10 cellular contexts compared by ENCODE assay signal in genomic region chr15:62895905-62896316, GRCh38.
DNase-seq lines count a peak whose midpoint lies in the region; ATAC-seq and TF ChIP-seq lines count a peak whose summit lies in the region.
"Had no signal": no experiment of that assay in that cellular context is flagged by ENCODE, and none has a peak within 500 bp of the region (broad histone marks: within the 10 kb centered on the region; RNA-seq: fewer than 3 reads in every experiment).

No MANE protein-coding gene starts in this region.

- WGBS in mesendoderm (ENCODE audit: extremely low coverage, insufficient coverage, low lambda C conversion rate): no CpG with 5 or more reads among the region's 1 CpG

- TF ChIP-seq CTCF in colonic mucosa (IDR thresholded peaks at IDR 0.05): no peak

- H3K4ac ChIP-seq in mesendoderm (ENCODE audit: low read depth, low read length): peak overlapping the region; percentile 44

- H3K4me1 ChIP-seq in HUES6 (ENCODE audit: control insufficient read depth, insufficient read depth, low read length) (peaks cover 30% of the 10 kb centered on the region), colonic mucosa (peaks cover 8% of the 10 kb centered on the region), mesendoderm (ENCODE audit: control insufficient read depth, low read depth, low read length) (peaks cover 3% of the 10 kb centered on the region)

- no peaks in the 10 kb centered on the region for H3K79me2 ChIP-seq in mesendoderm (ENCODE audit: control insufficient read depth, insufficient read depth, low read length)

- no peaks in the 10 kb centered on the region for H3K79me1 ChIP-seq in mesendoderm (ENCODE audit: low read length)

- intact Hi-C loops in colonic mucosa (cut with DNase I): loop anchor here (10.0 kb wide), 1 partner anchor 139 kb away; no protein-coding TSS in a partner anchor

- no peak overlapping the region for H4K8ac ChIP-seq in mesendoderm (ENCODE audit: low read depth, low read length)

- no peak overlapping the region for H3K23ac ChIP-seq in mesendoderm (ENCODE audit: low read length)

- H3K56ac ChIP-seq in mesendoderm (ENCODE audit: low read length): no peak overlapping the region

- ATAC-seq in HG03439 (IDR thresholded peaks at IDR 0.05; ENCODE audit: unreplicated experiment): no peak

- peak; percentile 83 for DNase-seq in A172 (ENCODE audit: low spot score)
- DNase-seq in colonic mucosa: no peak
- peak; percentile 46 for DNase-seq in mesendoderm
- DNase-seq in superior temporal gyrus (ENCODE audit: extremely low spot score): no peak
- no peak for DNase-seq in activated effector memory CD4-positive, alpha-beta T cell treated with anti-CD3 and anti-CD28 coated beads, Interleukin-2, amount 50 U/mL, for 16 hours
- DNase-seq in NOMO-1 (lab: John Stamatoyannopoulos, UW; ENCODE audit: unreplicated experiment in 2 of 2): no peak
- DNase-seq: AML-193, head of caudate nucleus had no signal

- no peaks in the 10 kb centered on the region for H3K9me3 ChIP-seq in HUES6 (ENCODE audit: control insufficient read depth, insufficient read depth, low read depth, low read length)
- no peaks in the 10 kb centered on the region for H3K9me3 ChIP-seq in colonic mucosa

- no peak overlapping the region for H2AK5ac ChIP-seq in mesendoderm (ENCODE audit: low read length)

- H3K18ac ChIP-seq in mesendoderm (ENCODE audit: low read length): peak overlapping the region; percentile 23

- H3K4me2 ChIP-seq in mesendoderm (ENCODE audit: low read length): no peak overlapping the region

- H3K36me3 ChIP-seq in HUES6 (ENCODE audit: control insufficient read depth, insufficient read depth, low read length): no peaks in the 10 kb centered on the region
- no peaks in the 10 kb centered on the region for H3K36me3 ChIP-seq in colonic mucosa
- H3K36me3 ChIP-seq in mesendoderm (ENCODE audit: control insufficient read depth, insufficient read depth, low read length): no peaks in the 10 kb centered on the region

- H3K27ac ChIP-seq in HUES6 (ENCODE audit: low read depth, low read length): peak overlapping the region; percentile 63; the same call in 1 of the 2 replicates
- peak overlapping the region; percentile 63 for H3K27ac ChIP-seq in colonic mucosa
- no peak overlapping the region for H3K27ac ChIP-seq in mesendoderm (ENCODE audit: low read depth, low read length)

- no peak overlapping the region for H2BK15ac ChIP-seq in mesendoderm (replicated peaks; ENCODE audit: low read depth)

- H2BK120ac ChIP-seq in mesendoderm (ENCODE audit: low read depth, low read length): no peak overlapping the region

- no peaks in the 10 kb centered on the region for H3K27me3 ChIP-seq in HUES6 (ENCODE audit: control insufficient read depth, insufficient read depth, low read length)
- H3K27me3 ChIP-seq in colonic mucosa: no peaks in the 10 kb centered on the region
- H3K27me3 ChIP-seq in mesendoderm (ENCODE audit: insufficient read depth, low read length, poor library complexity): no peaks in the 10 kb centered on the region

- H3K4me3 ChIP-seq in HUES6 (ENCODE audit: low read depth, low read length) (no peak overlapping the region), colonic mucosa (no peak overlapping the region), mesendoderm (ENCODE audit: low read length) (no peak overlapping the region)

- H4K5ac ChIP-seq in mesendoderm (ENCODE audit: low read length): no peak overlapping the region

- H2BK5ac ChIP-seq in mesendoderm (ENCODE audit: low read length): no peak overlapping the region

- H3K9ac ChIP-seq in HUES6 (ENCODE audit: low read length): peak overlapping the region; percentile 12
- no peak overlapping the region for H3K9ac ChIP-seq in colonic mucosa (ENCODE audit: low read depth in 2 of 2, low read length in 2 of 2)
- H3K9ac ChIP-seq in mesendoderm (ENCODE audit: low read length): no peak overlapping the region

Comparison
In these comparisons a context has a peak if more than half of its experiments do, and no peak if none do; other contexts are left out.
1. DNase-seq: peak in A172 (single experiment) and mesendoderm (single experiment); none in colonic mucosa (single experiment), superior temporal gyrus (single experiment), activated effector memory CD4-positive, alpha-beta T cell treated with anti-CD3 and anti-CD28 coated beads, Interleukin-2, amount 50 U/mL, for 16 hours (single experiment) and NOMO-1 (0 of 2).